ENCODE assay signal across 7 cellular contexts in genomic region chr15:40320931-40321371, GRCh38. TPM values are rescaled to one million over a fixed set of nuclear protein-coding genes. Genes with fewer than 3 reads are reported as not detected.
DNase-seq lines count a peak whose midpoint lies in the region; ATAC-seq and TF ChIP-seq lines count a peak whose summit lies in the region.

No MANE protein-coding gene starts in this region.

- H3K27ac Mint-ChIP-seq in stimulated activated memory B cell treated with anti-CD40 and anti-IgM and Interleukin-4, amounts not matched to agents 10 μg/mL and 1 μg/mL and 100 μg/mL, for 72 hours, result no peak overlapping the region

- peak; percentile 35 to 46 for ATAC-seq in gastrocnemius medialis
- ATAC-seq in stimulated activated memory B cell treated with anti-CD40 and anti-IgM and Interleukin-4, amounts not matched to agents 10 μg/mL and 1 μg/mL and 100 μg/mL, for 72 hours, result no peak

- no peaks in the 10 kb centered on the region for H3K9me3 ChIP-seq in SJCRH30 (replicated peaks)
- no peaks in the 10 kb centered on the region for H3K9me3 ChIP-seq in right atrium auricular region
- H3K9me3 ChIP-seq in gastrocnemius medialis, result no peaks in the 10 kb centered on the region

- no peak overlapping the region for H3K4me3 ChIP-seq in LNCaP clone FGC (ENCODE audit: low read depth, low read length)
- no peak overlapping the region for H3K4me3 ChIP-seq in SJCRH30
- H3K4me3 ChIP-seq in right atrium auricular region, result no peak overlapping the region
- H3K4me3 ChIP-seq in gastrocnemius medialis, result no peak overlapping the region

- H3K36me3 ChIP-seq in SJCRH30, result no peaks in the 10 kb centered on the region
- no peaks in the 10 kb centered on the region for H3K36me3 ChIP-seq in right atrium auricular region
- no peaks in the 10 kb centered on the region for H3K36me3 ChIP-seq in gastrocnemius medialis

- H3K4me1 Mint-ChIP-seq in stimulated activated memory B cell treated with anti-CD40 and anti-IgM and Interleukin-4, amounts not matched to agents 10 μg/mL and 1 μg/mL and 100 μg/mL, for 72 hours, result peaks cover 45% of the 10 kb centered on the region

- TF ChIP-seq CTCF in LNCaP clone FGC (IDR thresholded peaks at IDR 0.05; ENCODE audit: control insufficient read depth, extremely low read depth, insufficient read depth) (peak; percentile 81), right atrium auricular region (IDR thresholded peaks at IDR 0.05) (peak; percentile 85 to 95), gastrocnemius medialis (IDR thresholded peaks at IDR 0.05 in 4 of 5, conservative IDR thresholded peaks at IDR 0.05 in 1 of 5) (peak; percentile 83 to 92 (median 86))

- H3K27ac ChIP-seq in SJCRH30 (no peak overlapping the region), angular gyrus (ENCODE audit: low read depth, low read length) (peak overlapping the region; percentile 35), right atrium auricular region (peak overlapping the region; percentile 3 to 24), gastrocnemius medialis (peak overlapping the region in 3 of 4 donors; percentile 48 to 84 (median 50))

- TF ChIP-seq POLR2A in gastrocnemius medialis (IDR thresholded peaks at IDR 0.05), result no peak

- H3K27me3 ChIP-seq in SJCRH30, result no peaks in the 10 kb centered on the region
- H3K27me3 ChIP-seq in right atrium auricular region, result no peaks in the 10 kb centered on the region
- H3K27me3 ChIP-seq in gastrocnemius medialis, result no peaks in the 10 kb centered on the region

- H3K27me3 Mint-ChIP-seq in stimulated activated memory B cell treated with anti-CD40 and anti-IgM and Interleukin-4, amounts not matched to agents 10 μg/mL and 1 μg/mL and 100 μg/mL, for 72 hours, result peaks cover 14% of the 10 kb centered on the region

- intact Hi-C loops in gastrocnemius medialis (cut with DNase I; ENCODE audit: low total_unique reads), result loop anchor here (5.0 kb wide), 1 partner anchor 86 kb away; the partner anchor contains the start of gene IVD

- H3K4me3 Mint-ChIP-seq in stimulated activated memory B cell treated with anti-CD40 and anti-IgM and Interleukin-4, amounts not matched to agents 10 μg/mL and 1 μg/mL and 100 μg/mL, for 72 hours, result no peak overlapping the region

- H3K36me3 Mint-ChIP-seq in stimulated activated memory B cell treated with anti-CD40 and anti-IgM and Interleukin-4, amounts not matched to agents 10 μg/mL and 1 μg/mL and 100 μg/mL, for 72 hours, result no peaks in the 10 kb centered on the region

- in situ Hi-C loops in gastrocnemius medialis (cut with MboI; ENCODE audit: low sequenced_read_pairs in 4 of 4), result no loop called here

- H3K4me1 ChIP-seq in SJCRH30 (peaks cover 35% of the 10 kb centered on the region), right atrium auricular region (peaks cover 0 to 30% of the 10 kb centered on the region in 2 donors), gastrocnemius medialis (peaks cover 19 to 22% of the 10 kb centered on the region in 2 donors)

- no peaks in the 10 kb centered on the region for H3K9me3 Mint-ChIP-seq in stimulated activated memory B cell treated with anti-CD40 and anti-IgM and Interleukin-4, amounts not matched to agents 10 μg/mL and 1 μg/mL and 100 μg/mL, for 72 hours

- DNase-seq in GM03348 (ENCODE audit: low spot score) (peak; percentile 82), LNCaP clone FGC (ENCODE audit: low read depth) (no peak), SJCRH30 (peak; percentile 65 to 80), right atrium auricular region (ENCODE audit: low spot score) (no peak), gastrocnemius medialis (peak in 1 of 2 donors; percentile 48)

RNA-seq across cellular contexts. Expression of gene INAFM2, which starts 2.5 kb away (rescaled TPM):
- total RNA-seq in SJCRH30 (2014; rRNA removed; shearing (Covaris generic)), result 23.4 and 24.1 TPM in 2 replicates
- total RNA-seq in right atrium auricular region (10 to 100 TPM; 45.5 to 48.9 TPM), gastrocnemius medialis (10 to 100 TPM; 17.2 to 28.1 (median 17.7) TPM)

RNA-seq across cellular contexts. Expression of gene PLCB2, which starts 13.2 kb away (rescaled TPM):
- 2.0 and 2.9 TPM in 2 replicates for total RNA-seq in SJCRH30 (2014; rRNA removed; shearing (Covaris generic))
- 1 to 10 TPM; 1.9 to 8.4 TPM for total RNA-seq in right atrium auricular region
- 1 to 10 TPM in 2 of 4 donors, under 1 TPM in 1, not detected in 1; 0.72 to 2.0 (median 1.4) TPM for total RNA-seq in gastrocnemius medialis

RNA-seq across cellular contexts. Expression of gene CCDC9B, which starts 19.8 kb away (rescaled TPM):
- 2.4 and 3.2 TPM in 2 replicates for total RNA-seq in SJCRH30 (2014; rRNA removed; shearing (Covaris generic))
- 10 to 100 TPM; 31.8 to 32.2 TPM for total RNA-seq in right atrium auricular region
- total RNA-seq in gastrocnemius medialis, result 10 to 100 TPM; 14.4 to 55.1 (median 20.5) TPM

RNA-seq across cellular contexts. Expression of gene PHGR1, which starts 29.9 kb away (rescaled TPM):
- total RNA-seq in SJCRH30 (2014; rRNA removed; shearing (Covaris generic)), result not detected in 2 replicates
- not detected for total RNA-seq in right atrium auricular region
- total RNA-seq in gastrocnemius medialis, result 10 to 100 TPM in 1 of 4 donors, not detected in 3; 12.1 TPM

RNA-seq across cellular contexts. Expression of gene DISP2, which starts 37.1 kb away (rescaled TPM):
- 0.22 and 0.38 TPM in 2 replicates for total RNA-seq in SJCRH30 (2014; rRNA removed; shearing (Covaris generic))
- total RNA-seq in right atrium auricular region (under 1 TPM; 0.11 to 0.20 TPM), gastrocnemius medialis (under 1 TPM; 0.02 to 0.12 (median 0.06) TPM)

Comparison
In these comparisons a context has a peak if more than half of its experiments do, and no peak if none do; other contexts are left out.
1. DNase-seq: peak in GM03348 (single experiment) and SJCRH30 (2 of 2); none in LNCaP clone FGC (single experiment) and right atrium auricular region (single experiment).
2. Peak in every context shown above with its lines, with median percentiles within 50 percentile points of each other: CTCF ChIP-seq.